Comparison of ENCODE assay signal across 22 cellular contexts in genomic region chr10:11603741-11604140, GRCh38. TPM values are rescaled to one million over a fixed set of nuclear protein-coding genes. Genes with fewer than 3 reads are reported as not detected.
A peak's percentile ranks its signal among the peaks of the same experiment; 100 is the strongest.
DNase-seq lines count a peak whose midpoint lies in the region; ATAC-seq, FAIRE-seq and TF ChIP-seq lines count a peak whose summit lies in the region.
"Had no signal": no experiment of that assay in that cellular context is flagged by ENCODE, and none has a peak within 500 bp of the region (broad histone marks: within the 10 kb centered on the region; RNA-seq: fewer than 3 reads in every experiment).

No MANE protein-coding gene starts in this region.

- TF ChIP-seq RAD21 in K562 (CRISPR knock-in tag; conservative IDR thresholded peaks at IDR 0.05 in 1 of 2, IDR thresholded peaks at IDR 0.05 in 1 of 2), result no peak

- DNase-seq in K562 (ENCODE audit: extremely low read depth in 1 of 4, low spot score in 3 of 4) (no peak), pancreas (no peak), mucosa of gallbladder (ENCODE audit: low spot score) (no peak)
- DNase-seq in activated effector memory CD4-positive, alpha-beta T cell treated with anti-CD3 and anti-CD28 coated beads, Interleukin-2, amount 50 U/mL, for 16 hours, result no peak
- no peak for DNase-seq in activated CD4-positive, alpha-beta T cell treated with anti-CD3 and anti-CD28 coated beads for 36 hours
- DNase-seq: activated CD4-positive, alpha-beta T cell treated with anti-CD3 and anti-CD28 coated beads, Interleukin-2, amount 50 U/mL, for 4 hours; activated CD4-positive, CD25-positive, alpha-beta regulatory T cell; activated naive CD4-positive, alpha-beta T cell treated with anti-CD3 and anti-CD28 coated beads, Interleukin-2, amount 10 ng/mL, durations not matched to agents 7 days and 5 days; Calu3; kidney; MG63; Peyer's patch; SIG-M5; stimulated activated CD4-positive, alpha-beta T cell treated with anti-CD3 and anti-CD28 coated beads, Interleukin-12 subunit alpha, Interleukin-12 subunit beta, amount 100 ng/mL, for 4 hours; stimulated activated CD4-positive, alpha-beta T cell treated with anti-CD3 and anti-CD28 coated beads, Interleukin-4, amount 100 ng/mL, for 24 hours; stimulated activated naive CD4-positive, alpha-beta T cell; SW 1271 had no signal

- H3K27ac ChIP-seq in HUES48 (ENCODE audit: low read depth, low read length) (peak overlapping the region; percentile 40), OCI-LY3 (ENCODE audit: low read length) (no peak overlapping the region), K562 (ENCODE audit: extremely low read depth, low read depth, low read length) (peak overlapping the region; percentile 54), pancreas (peak overlapping the region in 2 of 4 donors; percentile 11 to 15)

- no peaks in the 10 kb centered on the region for H3K9me3 ChIP-seq in HUES48 (ENCODE audit: control insufficient read depth, insufficient read depth, low read length)
- no peaks in the 10 kb centered on the region for H3K9me3 ChIP-seq in OCI-LY3 (ENCODE audit: insufficient read depth, low read length)
- H3K9me3 ChIP-seq in K562 (replicated peaks; ENCODE audit: control insufficient read depth, insufficient read depth, low read depth, low read length), result no peaks in the 10 kb centered on the region
- no peaks in the 10 kb centered on the region for H3K9me3 ChIP-seq in pancreas
- H3K9me3 ChIP-seq: MG63, Peyer's patch had no signal

- no peaks in the 10 kb centered on the region for H3K36me3 Mint-ChIP-seq in activated CD4-positive, alpha-beta T cell treated with anti-CD3 and anti-CD28 coated beads for 36 hours (ENCODE audit: low read depth)

- peaks cover 40% of the 10 kb centered on the region for H3K4me1 ChIP-seq in HUES48 (ENCODE audit: control insufficient read depth, insufficient read depth, low read length)
- H3K4me1 ChIP-seq in OCI-LY3 (ENCODE audit: low read length), result peaks cover 67% of the 10 kb centered on the region
- peaks cover 28 to 67% of the 10 kb centered on the region in 2 experiments for H3K4me1 ChIP-seq in K562 (replicated peaks in 1 of 2; ENCODE audit: control insufficient read depth in 2 of 2, insufficient read depth in 2 of 2, low read length in 2 of 2)
- H3K4me1 ChIP-seq in pancreas, result peaks cover 0 to 16% (median 11%) of the 10 kb centered on the region in 3 donors

- H3K27me3 ChIP-seq in HUES48 (ENCODE audit: control insufficient read depth, insufficient read depth, low read length) (no peaks in the 10 kb centered on the region), OCI-LY3 (ENCODE audit: low read depth, low read length) (no peaks in the 10 kb centered on the region), K562 (ENCODE audit: control insufficient read depth in 2 of 2, insufficient read depth in 2 of 2, low read length in 2 of 2) (no peaks in the 10 kb centered on the region), pancreas (no peaks in the 10 kb centered on the region)
- H3K27me3 ChIP-seq: MG63, Peyer's patch had no signal

- H4K20me1 ChIP-seq in OCI-LY3 (ENCODE audit: insufficient read depth, low read length) (peaks cover 25% of the 10 kb centered on the region), K562 (replicated peaks; ENCODE audit: control insufficient read depth, insufficient read depth, low read length) (0 out of 2 replicates have a peak, but pooled peaks cover 7% of the 10 kb centered on the region)

- H3K9me3 Mint-ChIP-seq in activated CD4-positive, alpha-beta T cell treated with anti-CD3 and anti-CD28 coated beads for 36 hours (ENCODE audit: low read depth), result no peaks in the 10 kb centered on the region
- H3K9me3 Mint-ChIP-seq: activated naive CD4-positive, alpha-beta T cell treated with anti-CD3 and anti-CD28 coated beads, Interleukin-2, amount 10 ng/mL, durations not matched to agents 7 days and 5 days; CD14-positive monocyte had no signal

- CTCF ChIA-PET in K562 (lab: Yijun Ruan, JAX; ENCODE audit: low intra/inter-chr PET ratio), result no interaction called here
- CTCF ChIA-PET in activated CD4-positive, alpha-beta T cell treated with anti-CD3 and anti-CD28 coated beads for 36 hours (lab: Charles Lee), result interaction anchor here (1.4 kb wide), 1 partner anchor 83 kb away, joined by 3 read pairs; no protein-coding TSS in a partner anchor

- H3K4me2 ChIP-seq in OCI-LY3 (ENCODE audit: low read length), result peak overlapping the region; percentile 28; the same call in 1 of the 2 replicates
- H3K4me2 ChIP-seq in K562 (ENCODE audit: insufficient read depth, low read length), result peak overlapping the region; percentile 72

- H3K36me3 ChIP-seq in HUES48 (ENCODE audit: control insufficient read depth, insufficient read depth, low read length), result no peaks in the 10 kb centered on the region
- no peaks in the 10 kb centered on the region for H3K36me3 ChIP-seq in OCI-LY3 (replicated peaks; ENCODE audit: low read depth, low read length)
- H3K36me3 ChIP-seq in K562 (ENCODE audit: control insufficient read depth, insufficient read depth, low read length), result peaks cover 6% of the 10 kb centered on the region; the same call in 1 of the 3 replicates
- no peaks in the 10 kb centered on the region for H3K36me3 ChIP-seq in pancreas
- H3K36me3 ChIP-seq: MG63, Peyer's patch had no signal

- 6% methylated on average over 1 of the region's 1 CpG for WGBS in K562 (ENCODE audit: insufficient coverage, low coverage, missing lambda C conversion rate)
- 75% methylated on average over 1 of the region's 1 CpG for WGBS in pancreas, 2 donors

- H2AFZ ChIP-seq in OCI-LY3 (ENCODE audit: low read depth, low read length) (no peak overlapping the region), K562 (ENCODE audit: low read depth, low read length) (no peak overlapping the region)

- ATAC-seq in K562 (peak; percentile 24), pancreas (peak in 3 of 4 donors; percentile 19 to 37 (median 28))
- ATAC-seq in activated CD4-positive, alpha-beta T cell treated with anti-CD3 and anti-CD28 coated beads for 36 hours, result no peak
- ATAC-seq: sciatic nerve had no signal

- TF ChIP-seq CTCF in OCI-LY3 (IDR thresholded peaks at IDR 0.05; ENCODE audit: low read depth, low read length), result no peak
- no peak for TF ChIP-seq CTCF in K562 (IDR thresholded peaks at IDR 0.05 in 2 of 3, conservative IDR thresholded peaks at IDR 0.05 in 1 of 3; ENCODE audit: insufficient read depth in 2 of 3, low read depth in 1 of 3, low read length in 3 of 3)
- TF ChIP-seq CTCF in pancreas (IDR thresholded peaks at IDR 0.05), result no peak

- no peak overlapping the region for H3K4me3 Mint-ChIP-seq in activated CD4-positive, alpha-beta T cell treated with anti-CD3 and anti-CD28 coated beads for 36 hours
- H3K4me3 Mint-ChIP-seq: activated naive CD4-positive, alpha-beta T cell treated with anti-CD3 and anti-CD28 coated beads, Interleukin-2, amount 10 ng/mL, durations not matched to agents 7 days and 5 days; brain; CD14-positive monocyte had no signal

- POLR2A ChIA-PET in K562 (lab: Yijun Ruan, JAX), result interaction anchor here (1.3 to 3.8 kb wide), 4 partner anchors 8 to 15 kb away, joined by 4 to 24 read pairs (median 6); no protein-coding TSS in a partner anchor
- POLR2A ChIA-PET in activated CD4-positive, alpha-beta T cell treated with anti-CD3 and anti-CD28 coated beads for 36 hours (lab: Charles Lee), result interaction anchor here (0.6 kb wide), 2 partner anchors 14 to 428 kb away, joined by 3 read pairs; no protein-coding TSS in a partner anchor

- no peaks in the 10 kb centered on the region for H3K27me3 Mint-ChIP-seq in activated CD4-positive, alpha-beta T cell treated with anti-CD3 and anti-CD28 coated beads for 36 hours
- H3K27me3 Mint-ChIP-seq: brain had no signal

- H3K4me1 Mint-ChIP-seq in activated CD4-positive, alpha-beta T cell treated with anti-CD3 and anti-CD28 coated beads for 36 hours, result peaks cover 63% of the 10 kb centered on the region

- 0 out of 2 replicates have a peak overlapping the region, but pooled peaks have one; percentile 29 for H3K9ac ChIP-seq in HUES48 (ENCODE audit: low read depth, low read length)
- no peak overlapping the region for H3K9ac ChIP-seq in OCI-LY3 (ENCODE audit: low read length)
- H3K9ac ChIP-seq in K562 (ENCODE audit: insufficient read depth in 1 of 2, low read depth in 2 of 2, low read length in 2 of 2), result peak overlapping the region in 1 of 2 experiments; percentile 32; a peak in 2 of 4 replicates

- intact Hi-C loops in K562 (cut with micrococcal nuclease) (loop anchor here (2.0 kb wide), 1 partner anchor 15 kb away; no protein-coding TSS in a partner anchor), pancreas (cut with DNase I) (no loop called here)
- intact Hi-C loops in activated CD4-positive, alpha-beta T cell treated with anti-CD3 and anti-CD28 coated beads for 36 hours (cut with DNase I, micrococcal nuclease), result no loop called here

- peaks cover 78% of the 10 kb centered on the region for H3K79me2 ChIP-seq in OCI-LY3 (ENCODE audit: low read length)
- H3K79me2 ChIP-seq in K562 (ENCODE audit: control insufficient read depth, insufficient read depth, low read length), result peaks cover 100% of the 10 kb centered on the region

- no peak overlapping the region for H3K4me3 ChIP-seq in HUES48 (ENCODE audit: low read depth, low read length)
- H3K4me3 ChIP-seq in OCI-LY3 (ENCODE audit: low read length), result no peak overlapping the region
- no peak overlapping the region for H3K4me3 ChIP-seq in K562
- no peak overlapping the region for H3K4me3 ChIP-seq in pancreas
- H3K4me3 ChIP-seq: MG63, Peyer's patch had no signal

- FAIRE-seq in K562 (lab: Jason Lieb, UNC) (no peak), pancreas (lab: Jason Lieb, UNC) (no peak)
- FAIRE-seq: kidney had no signal

- no peaks in the 10 kb centered on the region for H3K9me1 ChIP-seq in K562 (ENCODE audit: control insufficient read depth, insufficient read depth, low read length)

- no peak for TF ChIP-seq EP300 in K562 (IDR thresholded peaks at IDR 0.05; ENCODE audit: low read length)

- no peak for TF ChIP-seq POLR2A in K562 (conservative IDR thresholded peaks at IDR 0.05)

- in situ Hi-C loops in K562 (cut with MboI), result no loop called here

- H3K27ac Mint-ChIP-seq in activated CD4-positive, alpha-beta T cell treated with anti-CD3 and anti-CD28 coated beads for 36 hours, result no peak overlapping the region
- H3K27ac Mint-ChIP-seq: activated naive CD4-positive, alpha-beta T cell treated with anti-CD3 and anti-CD28 coated beads, Interleukin-2, amount 10 ng/mL, durations not matched to agents 7 days and 5 days; CD14-positive monocyte had no signal

- no TSS peak for BruUV-seq in K562 (replicated peaks; lab: Mats Ljungman, UMichigan)

RNA-seq across cellular contexts. Expression of gene USP6NL, which starts 7.7 kb away (rescaled TPM):
- total RNA-seq in K562 (2011; cell fraction: chromatin; rRNA removed; ENCODE audit: low replicate concordance), result 21.7 and 68.0 TPM in 2 replicates
- 11.3 and 18.0 TPM in 2 replicates for total RNA-seq in K562 (2011; cell fraction: nucleolus; rRNA removed)
- 45.8 and 75.7 TPM in 2 replicates for total RNA-seq in K562 (2011; cell fraction: nucleoplasm; rRNA removed)
- total RNA-seq in K562 (2014; rRNA removed) (19.8 and 24.0 TPM in 2 replicates), K562 (2014; rRNA removed; fragmentation: Illumina TruSeq; extraction: Trizol) (20.4 and 23.6 TPM in 2 replicates), K562 (2015; rRNA removed; fragmentation: Illumina TruSeq; extraction: Trizol) (22.1 and 24.5 TPM in 2 replicates), K562 (2021) (25.1 and 26.6 TPM in 2 replicates), pancreas (10 to 100 TPM in 1 of 6 donors, 1 to 10 TPM in 5; 4.2 to 10.4 (median 6.0) TPM), mucosa of gallbladder (14.6 TPM)
- polyA plus RNA-seq in K562 (2011; rRNA removed) (11.5 and 16.8 TPM in 2 replicates), K562 (2014; fragmentation: Illumina TruSeq; extraction: Trizol) (20.0 and 22.0 TPM in 2 replicates), K562 (2014; fragmentation: Nextera tagmentation; extraction: Ambion mirVana) (1 to 10 TPM; 3.2 to 3.8 TPM), K562 (2014; rRNA removed) (17.0 and 17.8 TPM in 2 replicates), pancreas (1 to 10 TPM; 2.2 to 3.8 TPM)
- polyA plus RNA-seq in K562 (2011; cell fraction: cytosol; rRNA removed), result 10.2 and 10.7 TPM in 2 replicates
- polyA plus RNA-seq in K562 (2011; cell fraction: nucleus; rRNA removed), result 22.8 and 27.5 TPM in 2 replicates
- 20.8 and 21.4 TPM in 2 replicates for polyA plus RNA-seq in K562 (2012)
- polyA minus RNA-seq in K562 (2011; rRNA and poly(A)+ RNA removed), result 19.0 and 21.8 TPM in 2 replicates
- polyA minus RNA-seq in K562 (2011; cell fraction: cytosol; rRNA and poly(A)+ RNA removed), result 8.5 and 11.0 TPM in 2 replicates
- 20.2 and 24.8 TPM in 2 replicates for polyA minus RNA-seq in K562 (2011; cell fraction: nucleus; rRNA and poly(A)+ RNA removed)
- 1 to 10 TPM; 4.4 to 5.4 TPM for total RNA-seq in activated CD4-positive, alpha-beta T cell treated with anti-CD3 and anti-CD28 coated beads for 36 hours
